1 cellular context compared by ENCODE assay signal in the genomic region with DNA sequence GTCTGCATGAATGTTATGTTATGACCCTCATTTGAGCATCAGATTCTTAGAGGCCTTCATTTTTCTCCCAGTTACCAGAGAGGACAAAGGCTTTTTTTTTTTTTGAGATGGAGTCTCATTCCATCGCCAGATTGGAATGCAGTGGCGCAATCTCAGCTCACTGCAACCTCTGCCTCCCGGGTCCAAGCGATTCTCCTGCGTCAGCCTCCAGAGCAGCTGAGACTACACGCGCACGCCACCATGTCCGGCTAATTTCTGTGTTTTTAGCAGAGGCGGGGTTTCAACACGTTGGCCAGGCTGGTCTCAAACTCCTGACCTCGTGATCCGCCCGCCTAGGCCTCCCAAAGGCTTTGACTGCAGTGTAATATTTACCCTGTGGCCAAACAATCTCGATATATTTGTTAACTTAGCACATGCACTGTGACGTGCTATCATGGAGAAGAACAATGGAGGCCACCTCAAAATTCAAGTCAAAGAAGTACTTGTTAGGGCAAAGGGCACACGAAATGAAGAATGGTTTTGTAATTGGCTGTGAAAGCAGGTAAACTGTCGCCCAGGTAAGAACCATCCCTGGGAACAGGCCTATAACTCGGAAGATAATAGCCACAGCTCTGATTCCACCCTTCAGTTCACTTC.
TF ChIP-seq lines count a peak whose summit lies in the region.

No MANE protein-coding gene starts in this region.

TF ChIP-seq in HepG2, 621 proteins besides CTCF, POLR2A, EP300 and RAD21 (continued from another document and continues in another):
- no peak for TF ChIP-seq ZNF790 (CRISPR knock-in tag; IDR thresholded peaks at IDR 0.05; ENCODE audit: borderline replicate concordance)
- TF ChIP-seq SRY (CRISPR knock-in tag; IDR thresholded peaks at IDR 0.05) = no peak
- TF ChIP-seq, protein P1, sequence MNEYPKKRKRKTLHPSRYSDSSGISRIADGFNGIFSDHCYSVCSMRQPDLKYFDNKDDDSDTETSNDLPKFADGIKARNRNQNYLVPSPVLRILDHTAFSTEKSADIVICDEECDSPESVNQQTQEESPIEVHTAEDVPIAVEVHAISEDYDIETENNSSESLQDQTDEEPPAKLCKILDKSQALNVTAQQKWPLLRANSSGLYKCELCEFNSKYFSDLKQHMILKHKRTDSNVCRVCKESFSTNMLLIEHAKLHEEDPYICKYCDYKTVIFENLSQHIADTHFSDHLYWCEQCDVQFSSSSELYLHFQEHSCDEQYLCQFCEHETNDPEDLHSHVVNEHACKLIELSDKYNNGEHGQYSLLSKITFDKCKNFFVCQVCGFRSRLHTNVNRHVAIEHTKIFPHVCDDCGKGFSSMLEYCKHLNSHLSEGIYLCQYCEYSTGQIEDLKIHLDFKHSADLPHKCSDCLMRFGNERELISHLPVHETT (CRISPR knock-in tag; conservative IDR thresholded peaks at IDR 0.05) = no peak
- TF ChIP-seq HOXA3 (CRISPR knock-in tag; IDR thresholded peaks at IDR 0.05) = peak; percentile 84
- TF ChIP-seq ZNF224 (CRISPR knock-in tag; IDR thresholded peaks at IDR 0.05) = no peak
- no peak for TF ChIP-seq FOXA1 (IDR thresholded peaks at IDR 0.05)
- peak; percentile 42 for TF ChIP-seq FOXA1 (CRISPR knock-in tag; IDR thresholded peaks at IDR 0.05)
- no peak for TF ChIP-seq KAT2B (IDR thresholded peaks at IDR 0.05; ENCODE audit: borderline replicate concordance, low read depth, low read length)
- TF ChIP-seq PHF5A (CRISPR knock-in tag; IDR thresholded peaks at IDR 0.05; ENCODE audit: low read depth, unreplicated experiment) = no peak
- TF ChIP-seq, protein P2, sequence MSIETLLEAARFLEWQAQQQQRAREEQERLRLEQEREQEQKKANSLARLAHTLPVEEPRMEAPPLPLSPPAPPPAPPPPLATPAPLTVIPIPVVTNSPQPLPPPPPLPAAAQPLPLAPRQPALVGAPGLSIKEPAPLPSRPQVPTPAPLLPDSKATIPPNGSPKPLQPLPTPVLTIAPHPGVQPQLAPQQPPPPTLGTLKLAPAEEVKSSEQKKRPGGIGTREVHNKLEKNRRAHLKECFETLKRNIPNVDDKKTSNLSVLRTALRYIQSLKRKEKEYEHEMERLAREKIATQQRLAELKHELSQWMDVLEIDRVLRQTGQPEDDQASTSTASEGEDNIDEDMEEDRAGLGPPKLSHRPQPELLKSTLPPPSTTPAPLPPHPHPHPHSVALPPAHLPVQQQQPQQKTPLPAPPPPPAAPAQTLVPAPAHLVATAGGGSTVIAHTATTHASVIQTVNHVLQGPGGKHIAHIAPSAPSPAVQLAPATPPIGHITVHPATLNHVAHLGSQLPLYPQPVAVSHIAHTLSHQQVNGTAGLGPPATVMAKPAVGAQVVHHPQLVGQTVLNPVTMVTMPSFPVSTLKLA (IDR thresholded peaks at IDR 0.05) = peak; percentile 27; the same call in 1 of the 2 replicates
- TF ChIP-seq, protein P3, sequence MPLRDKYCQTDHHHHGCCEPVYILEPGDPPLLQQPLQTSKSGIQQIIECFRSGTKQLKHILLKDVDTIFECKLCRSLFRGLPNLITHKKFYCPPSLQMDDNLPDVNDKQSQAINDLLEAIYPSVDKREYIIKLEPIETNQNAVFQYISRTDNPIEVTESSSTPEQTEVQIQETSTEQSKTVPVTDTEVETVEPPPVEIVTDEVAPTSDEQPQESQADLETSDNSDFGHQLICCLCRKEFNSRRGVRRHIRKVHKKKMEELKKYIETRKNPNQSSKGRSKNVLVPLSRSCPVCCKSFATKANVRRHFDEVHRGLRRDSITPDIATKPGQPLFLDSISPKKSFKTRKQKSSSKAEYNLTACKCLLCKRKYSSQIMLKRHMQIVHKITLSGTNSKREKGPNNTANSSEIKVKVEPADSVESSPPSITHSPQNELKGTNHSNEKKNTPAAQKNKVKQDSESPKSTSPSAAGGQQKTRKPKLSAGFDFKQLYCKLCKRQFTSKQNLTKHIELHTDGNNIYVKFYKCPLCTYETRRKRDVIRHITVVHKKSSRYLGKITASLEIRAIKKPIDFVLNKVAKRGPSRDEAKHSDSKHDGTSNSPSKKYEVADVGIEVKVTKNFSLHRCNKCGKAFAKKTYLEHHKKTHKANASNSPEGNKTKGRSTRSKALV (CRISPR knock-in tag; IDR thresholded peaks at IDR 0.05) = no peak
- TF ChIP-seq ZSCAN21 (CRISPR knock-in tag; IDR thresholded peaks at IDR 0.05; ENCODE audit: borderline replicate concordance) = no peak
- TF ChIP-seq ZNF879 (CRISPR knock-in tag; IDR thresholded peaks at IDR 0.05) = no peak
- TF ChIP-seq, protein P4, sequence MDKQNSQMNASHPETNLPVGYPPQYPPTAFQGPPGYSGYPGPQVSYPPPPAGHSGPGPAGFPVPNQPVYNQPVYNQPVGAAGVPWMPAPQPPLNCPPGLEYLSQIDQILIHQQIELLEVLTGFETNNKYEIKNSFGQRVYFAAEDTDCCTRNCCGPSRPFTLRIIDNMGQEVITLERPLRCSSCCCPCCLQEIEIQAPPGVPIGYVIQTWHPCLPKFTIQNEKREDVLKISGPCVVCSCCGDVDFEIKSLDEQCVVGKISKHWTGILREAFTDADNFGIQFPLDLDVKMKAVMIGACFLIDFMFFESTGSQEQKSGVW (CRISPR knock-in tag; IDR thresholded peaks at IDR 0.05; ENCODE audit: borderline replicate concordance) = no peak
- TF ChIP-seq SMARCE1 (IDR thresholded peaks at IDR 0.05; ENCODE audit: borderline replicate concordance) = no peak
- TF ChIP-seq, protein P5, sequence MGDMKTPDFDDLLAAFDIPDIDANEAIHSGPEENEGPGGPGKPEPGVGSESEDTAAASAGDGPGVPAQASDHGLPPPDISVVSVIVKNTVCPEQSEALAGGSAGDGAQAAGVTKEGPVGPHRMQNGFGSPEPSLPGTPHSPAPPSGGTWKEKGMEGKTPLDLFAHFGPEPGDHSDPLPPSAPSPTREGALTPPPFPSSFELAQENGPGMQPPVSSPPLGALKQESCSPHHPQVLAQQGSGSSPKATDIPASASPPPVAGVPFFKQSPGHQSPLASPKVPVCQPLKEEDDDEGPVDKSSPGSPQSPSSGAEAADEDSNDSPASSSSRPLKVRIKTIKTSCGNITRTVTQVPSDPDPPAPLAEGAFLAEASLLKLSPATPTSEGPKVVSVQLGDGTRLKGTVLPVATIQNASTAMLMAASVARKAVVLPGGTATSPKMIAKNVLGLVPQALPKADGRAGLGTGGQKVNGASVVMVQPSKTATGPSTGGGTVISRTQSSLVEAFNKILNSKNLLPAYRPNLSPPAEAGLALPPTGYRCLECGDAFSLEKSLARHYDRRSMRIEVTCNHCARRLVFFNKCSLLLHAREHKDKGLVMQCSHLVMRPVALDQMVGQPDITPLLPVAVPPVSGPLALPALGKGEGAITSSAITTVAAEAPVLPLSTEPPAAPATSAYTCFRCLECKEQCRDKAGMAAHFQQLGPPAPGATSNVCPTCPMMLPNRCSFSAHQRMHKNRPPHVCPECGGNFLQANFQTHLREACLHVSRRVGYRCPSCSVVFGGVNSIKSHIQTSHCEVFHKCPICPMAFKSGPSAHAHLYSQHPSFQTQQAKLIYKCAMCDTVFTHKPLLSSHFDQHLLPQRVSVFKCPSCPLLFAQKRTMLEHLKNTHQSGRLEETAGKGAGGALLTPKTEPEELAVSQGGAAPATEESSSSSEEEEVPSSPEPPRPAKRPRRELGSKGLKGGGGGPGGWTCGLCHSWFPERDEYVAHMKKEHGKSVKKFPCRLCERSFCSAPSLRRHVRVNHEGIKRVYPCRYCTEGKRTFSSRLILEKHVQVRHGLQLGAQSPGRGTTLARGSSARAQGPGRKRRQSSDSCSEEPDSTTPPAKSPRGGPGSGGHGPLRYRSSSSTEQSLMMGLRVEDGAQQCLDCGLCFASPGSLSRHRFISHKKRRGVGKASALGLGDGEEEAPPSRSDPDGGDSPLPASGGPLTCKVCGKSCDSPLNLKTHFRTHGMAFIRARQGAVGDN (CRISPR knock-in tag; IDR thresholded peaks at IDR 0.05) = peak; percentile 83
- TF ChIP-seq ZFX (CRISPR knock-in tag; IDR thresholded peaks at IDR 0.05; ENCODE audit: low read depth) = peak; percentile 31; the same call in 1 of the 2 replicates
- TF ChIP-seq, protein P6, sequence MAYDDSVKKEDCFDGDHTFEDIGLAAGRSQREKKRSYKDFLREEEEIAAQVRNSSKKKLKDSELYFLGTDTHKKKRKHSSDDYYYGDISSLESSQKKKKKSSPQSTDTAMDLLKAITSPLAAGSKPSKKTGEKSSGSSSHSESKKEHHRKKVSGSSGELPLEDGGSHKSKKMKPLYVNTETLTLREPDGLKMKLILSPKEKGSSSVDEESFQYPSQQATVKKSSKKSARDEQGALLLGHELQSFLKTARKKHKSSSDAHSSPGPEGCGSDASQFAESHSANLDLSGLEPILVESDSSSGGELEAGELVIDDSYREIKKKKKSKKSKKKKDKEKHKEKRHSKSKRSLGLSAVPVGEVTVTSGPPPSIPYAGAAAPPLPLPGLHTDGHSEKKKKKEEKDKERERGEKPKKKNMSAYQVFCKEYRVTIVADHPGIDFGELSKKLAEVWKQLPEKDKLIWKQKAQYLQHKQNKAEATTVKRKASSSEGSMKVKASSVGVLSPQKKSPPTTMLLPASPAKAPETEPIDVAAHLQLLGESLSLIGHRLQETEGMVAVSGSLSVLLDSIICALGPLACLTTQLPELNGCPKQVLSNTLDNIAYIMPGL (CRISPR knock-in tag; IDR thresholded peaks at IDR 0.05; ENCODE audit: borderline replicate concordance in 1 of 2, low read depth in 1 of 2) = no peak
- TF ChIP-seq, protein P7, sequence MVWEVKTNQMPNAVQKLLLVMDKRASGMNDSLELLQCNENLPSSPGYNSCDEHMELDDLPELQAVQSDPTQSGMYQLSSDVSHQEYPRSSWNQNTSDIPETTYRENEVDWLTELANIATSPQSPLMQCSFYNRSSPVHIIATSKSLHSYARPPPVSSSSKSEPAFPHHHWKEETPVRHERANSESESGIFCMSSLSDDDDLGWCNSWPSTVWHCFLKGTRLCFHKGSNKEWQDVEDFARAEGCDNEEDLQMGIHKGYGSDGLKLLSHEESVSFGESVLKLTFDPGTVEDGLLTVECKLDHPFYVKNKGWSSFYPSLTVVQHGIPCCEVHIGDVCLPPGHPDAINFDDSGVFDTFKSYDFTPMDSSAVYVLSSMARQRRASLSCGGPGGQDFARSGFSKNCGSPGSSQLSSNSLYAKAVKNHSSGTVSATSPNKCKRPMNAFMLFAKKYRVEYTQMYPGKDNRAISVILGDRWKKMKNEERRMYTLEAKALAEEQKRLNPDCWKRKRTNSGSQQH (CRISPR knock-in tag; IDR thresholded peaks at IDR 0.05; ENCODE audit: low read depth) = no peak
- TF ChIP-seq JUNB (CRISPR knock-in tag; IDR thresholded peaks at IDR 0.05; ENCODE audit: borderline replicate concordance) = no peak
- no peak for TF ChIP-seq FOXP1 (IDR thresholded peaks at IDR 0.05)
- TF ChIP-seq FOXP1 (CRISPR knock-in tag; IDR thresholded peaks at IDR 0.05) = 0 out of 2 replicates have a peak, but pooled peaks have one; percentile 7
- TF ChIP-seq, protein P8, sequence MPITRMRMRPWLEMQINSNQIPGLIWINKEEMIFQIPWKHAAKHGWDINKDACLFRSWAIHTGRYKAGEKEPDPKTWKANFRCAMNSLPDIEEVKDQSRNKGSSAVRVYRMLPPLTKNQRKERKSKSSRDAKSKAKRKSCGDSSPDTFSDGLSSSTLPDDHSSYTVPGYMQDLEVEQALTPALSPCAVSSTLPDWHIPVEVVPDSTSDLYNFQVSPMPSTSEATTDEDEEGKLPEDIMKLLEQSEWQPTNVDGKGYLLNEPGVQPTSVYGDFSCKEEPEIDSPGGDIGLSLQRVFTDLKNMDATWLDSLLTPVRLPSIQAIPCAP (CRISPR knock-in tag; IDR thresholded peaks at IDR 0.05; ENCODE audit: low read depth) = no peak
- TF ChIP-seq, protein P9, sequence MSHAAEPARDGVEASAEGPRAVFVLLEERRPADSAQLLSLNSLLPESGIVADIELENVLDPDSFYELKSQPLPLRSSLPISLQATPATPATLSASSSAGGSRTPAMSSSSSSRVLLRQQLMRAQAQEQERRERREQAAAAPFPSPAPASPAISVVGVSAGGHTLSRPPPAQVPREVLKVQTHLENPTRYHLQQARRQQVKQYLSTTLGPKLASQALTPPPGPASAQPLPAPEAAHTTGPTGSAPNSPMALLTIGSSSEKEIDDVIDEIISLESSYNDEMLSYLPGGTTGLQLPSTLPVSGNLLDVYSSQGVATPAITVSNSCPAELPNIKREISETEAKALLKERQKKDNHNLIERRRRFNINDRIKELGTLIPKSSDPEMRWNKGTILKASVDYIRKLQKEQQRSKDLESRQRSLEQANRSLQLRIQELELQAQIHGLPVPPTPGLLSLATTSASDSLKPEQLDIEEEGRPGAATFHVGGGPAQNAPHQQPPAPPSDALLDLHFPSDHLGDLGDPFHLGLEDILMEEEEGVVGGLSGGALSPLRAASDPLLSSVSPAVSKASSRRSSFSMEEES (CRISPR knock-in tag; IDR thresholded peaks at IDR 0.05) = 0 out of 2 replicates have a peak, but pooled peaks have one; percentile 35
- TF ChIP-seq, protein P10, sequence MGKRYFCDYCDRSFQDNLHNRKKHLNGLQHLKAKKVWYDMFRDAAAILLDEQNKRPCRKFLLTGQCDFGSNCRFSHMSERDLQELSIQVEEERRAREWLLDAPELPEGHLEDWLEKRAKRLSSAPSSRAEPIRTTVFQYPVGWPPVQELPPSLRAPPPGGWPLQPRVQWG (CRISPR knock-in tag; IDR thresholded peaks at IDR 0.05; ENCODE audit: borderline replicate concordance, low read depth) = no peak
- TF ChIP-seq ZNF383 (CRISPR knock-in tag; IDR thresholded peaks at IDR 0.05; ENCODE audit: borderline replicate concordance) = no peak
- no peak for TF ChIP-seq TGIF2 (CRISPR knock-in tag; IDR thresholded peaks at IDR 0.05)
- no peak for TF ChIP-seq ZSCAN25 (CRISPR knock-in tag; IDR thresholded peaks at IDR 0.05)
- TF ChIP-seq HOXA7 (CRISPR knock-in tag; IDR thresholded peaks at IDR 0.05) = no peak
- no peak for TF ChIP-seq ZNF550 (CRISPR knock-in tag; IDR thresholded peaks at IDR 0.05; ENCODE audit: borderline replicate concordance)
- TF ChIP-seq PITX1 (CRISPR knock-in tag; IDR thresholded peaks at IDR 0.05) = 0 out of 2 replicates have a peak, but pooled peaks have one; percentile 17
- TF ChIP-seq, protein P11, sequence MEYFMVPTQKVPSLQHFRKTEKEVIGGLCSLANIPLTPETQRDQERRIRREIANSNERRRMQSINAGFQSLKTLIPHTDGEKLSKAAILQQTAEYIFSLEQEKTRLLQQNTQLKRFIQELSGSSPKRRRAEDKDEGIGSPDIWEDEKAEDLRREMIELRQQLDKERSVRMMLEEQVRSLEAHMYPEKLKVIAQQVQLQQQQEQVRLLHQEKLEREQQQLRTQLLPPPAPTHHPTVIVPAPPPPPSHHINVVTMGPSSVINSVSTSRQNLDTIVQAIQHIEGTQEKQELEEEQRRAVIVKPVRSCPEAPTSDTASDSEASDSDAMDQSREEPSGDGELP (IDR thresholded peaks at IDR 0.05; ENCODE audit: borderline replicate concordance, low read depth) = peak; percentile 82; the same call in 1 of the 2 replicates
- no peak for TF ChIP-seq ZBTB21 (CRISPR knock-in tag; IDR thresholded peaks at IDR 0.05)
- no peak for TF ChIP-seq PAWR (CRISPR knock-in tag; IDR thresholded peaks at IDR 0.05; ENCODE audit: borderline replicate concordance)
- TF ChIP-seq ZMAT3 (CRISPR knock-in tag; conservative IDR thresholded peaks at IDR 0.05) = 0 out of 2 replicates have a peak, but pooled peaks have one; percentile 1
- TF ChIP-seq SPEN (CRISPR knock-in tag; IDR thresholded peaks at IDR 0.05; ENCODE audit: low read depth) = no peak
- no peak for TF ChIP-seq RBM39 (IDR thresholded peaks at IDR 0.05; ENCODE audit: low read depth, low read length, poor library complexity, severe bottlenecking)
- no peak for TF ChIP-seq SALL2 (CRISPR knock-in tag; IDR thresholded peaks at IDR 0.05)
